ENCODE assay signal across 8 cellular contexts in genomic region chrX:56994375-56995270, GRCh38. TPM values are rescaled to one million over a fixed set of nuclear protein-coding genes. Genes with fewer than 3 reads are reported as not detected.
DNase-seq lines count a peak whose midpoint lies in the region; ATAC-seq, FAIRE-seq and TF ChIP-seq lines count a peak whose summit lies in the region.

No MANE protein-coding gene starts in this region.

- peak overlapping the region; percentile 83 for H2AFZ ChIP-seq in keratinocyte (ENCODE audit: control insufficient read depth, low read length)

- H3K9me3 ChIP-seq in keratinocyte (ENCODE audit: control insufficient read depth, low read depth, low read length): no peaks in the 10 kb centered on the region

- no peaks in the 10 kb centered on the region for H3K4me1 ChIP-seq in keratinocyte (ENCODE audit: control insufficient read depth, extremely low read depth, insufficient read depth, low read length)

- H3K4me1 Mint-ChIP-seq in stimulated activated naive B cell treated with anti-CD40 and anti-IgM and Interleukin-4, amounts not matched to agents 10 μg/mL and 1 μg/mL and 100 μg/mL, for 72 hours: peaks cover 4 to 22% of the 10 kb centered on the region in 2 donors

- DNase-seq in AG10803 (ENCODE audit: low read depth) (peak; percentile 1), HFF-Myc (ENCODE audit: extremely low read depth, low read depth) (no peak), astrocyte of the cerebellum (ENCODE audit: low read depth) (no peak), keratinocyte (ENCODE audit: low read depth, low spot score) (no peak), NCI-H82 (lab: John Stamatoyannopoulos, UW) (no peak), AML-193 (lab: John Stamatoyannopoulos, UW) (no peak)
- DNase-seq in stimulated activated naive B cell treated with anti-CD40 and anti-IgM and Interleukin-4, amounts not matched to agents 10 μg/mL and 1 μg/mL and 100 μg/mL, for 72 hours: no peak

- TF ChIP-seq CTCF in AG10803 (conservative IDR thresholded peaks at IDR 0.05; ENCODE audit: low read length): no peak
- no peak for TF ChIP-seq CTCF in HFF-Myc (IDR thresholded peaks at IDR 0.05; ENCODE audit: low read depth, low read length, missing control alignments)
- no peak for TF ChIP-seq CTCF in astrocyte of the cerebellum (IDR thresholded peaks at IDR 0.05; ENCODE audit: low read depth, low read length, missing control alignments)
- TF ChIP-seq CTCF in keratinocyte (optimal IDR thresholded peaks at IDR 0.05 in 1 of 3, IDR thresholded peaks at IDR 0.05 in 1 of 3, conservative IDR thresholded peaks at IDR 0.05 in 1 of 3; ENCODE audit: extremely low read depth in 1 of 3, insufficient read depth in 2 of 3, low read length in 3 of 3): no peak

- dilution Hi-C loops in keratinocyte (cut with MboI; ENCODE audit: extremely low pct_ligation_motif_present, low sequenced_read_pairs): no loop called here

- H3K27me3 ChIP-seq in keratinocyte (ENCODE audit: control insufficient read depth, extremely low read depth, insufficient read depth, low read length): no peaks in the 10 kb centered on the region

- H3K9me3 Mint-ChIP-seq in stimulated activated naive B cell treated with anti-CD40 and anti-IgM and Interleukin-4, amounts not matched to agents 10 μg/mL and 1 μg/mL and 100 μg/mL, for 72 hours: no peaks in the 10 kb centered on the region

- peak overlapping the region; percentile 69 for H3K9ac ChIP-seq in keratinocyte (ENCODE audit: control insufficient read depth, extremely low read depth, insufficient read depth, low read length)

- H3K36me3 ChIP-seq in keratinocyte (ENCODE audit: control insufficient read depth in 2 of 2, extremely low read depth in 1 of 2, insufficient read depth in 2 of 2, low read length in 2 of 2): no peaks in the 10 kb centered on the region

- H3K27ac Mint-ChIP-seq in stimulated activated naive B cell treated with anti-CD40 and anti-IgM and Interleukin-4, amounts not matched to agents 10 μg/mL and 1 μg/mL and 100 μg/mL, for 72 hours: peak overlapping the region; percentile 68

- H3K4me3 ChIP-seq in AG10803 (ENCODE audit: low read length): peak overlapping the region; percentile 75
- H3K4me3 ChIP-seq in HFF-Myc (replicated peaks; ENCODE audit: low read depth, low read length): peak overlapping the region; percentile 74
- peak overlapping the region; percentile 66 for H3K4me3 ChIP-seq in astrocyte of the cerebellum (ENCODE audit: low read depth, low read length)
- H3K4me3 ChIP-seq in keratinocyte (ENCODE audit: control insufficient read depth in 2 of 3, extremely low read depth in 1 of 3, insufficient read depth in 2 of 3, low read depth in 1 of 3, low read length in 3 of 3): peak overlapping the region; percentile 44 to 77 (median 71)

- no peak for FAIRE-seq in keratinocyte (lab: Jason Lieb, UNC)

- peaks cover 7 to 13% of the 10 kb centered on the region in 2 donors for H3K36me3 Mint-ChIP-seq in stimulated activated naive B cell treated with anti-CD40 and anti-IgM and Interleukin-4, amounts not matched to agents 10 μg/mL and 1 μg/mL and 100 μg/mL, for 72 hours

- peak overlapping the region; percentile 77 for H3K4me2 ChIP-seq in keratinocyte (ENCODE audit: control insufficient read depth, extremely low read depth, insufficient read depth, low read depth, low read length)

- no peak overlapping the region for H3K27ac ChIP-seq in keratinocyte (ENCODE audit: control insufficient read depth, insufficient read depth, low read length)

- ATAC-seq in stimulated activated naive B cell treated with anti-CD40 and anti-IgM and Interleukin-4, amounts not matched to agents 10 μg/mL and 1 μg/mL and 100 μg/mL, for 72 hours (replicated peaks): peak; percentile 17 to 38
- ATAC-seq in GM18502 (IDR thresholded peaks at IDR 0.05; ENCODE audit: poor library complexity, unreplicated experiment): no peak

- H3K79me2 ChIP-seq in keratinocyte (ENCODE audit: control insufficient read depth, insufficient read depth, low read length): no peaks in the 10 kb centered on the region

- in situ Hi-C loops in astrocyte of the cerebellum (cut with HindIII; ENCODE audit: low sequenced_read_pairs): no loop called here

- H3K27me3 Mint-ChIP-seq in stimulated activated naive B cell treated with anti-CD40 and anti-IgM and Interleukin-4, amounts not matched to agents 10 μg/mL and 1 μg/mL and 100 μg/mL, for 72 hours: peaks cover 23 to 47% of the 10 kb centered on the region in 2 donors

- peak overlapping the region; percentile 90 to 94 for H3K4me3 Mint-ChIP-seq in stimulated activated naive B cell treated with anti-CD40 and anti-IgM and Interleukin-4, amounts not matched to agents 10 μg/mL and 1 μg/mL and 100 μg/mL, for 72 hours

- H4K20me1 ChIP-seq in keratinocyte (ENCODE audit: control insufficient read depth, extremely low read depth, insufficient read depth, low read length): no peaks in the 10 kb centered on the region

- no peaks in the 10 kb centered on the region for H3K9me1 ChIP-seq in keratinocyte (ENCODE audit: control insufficient read depth, extremely low read depth, insufficient read depth, low read length)

RNA-seq across cellular contexts. Expression of gene SPIN3, which starts 0.7 kb away (rescaled TPM):
- polyA plus RNA-seq in keratinocyte: 2.5 to 5.5 TPM (median 4.3 TPM) in 3 replicates
- polyA plus RNA-seq in keratinocyte (2011; ENCODE audit: low read depth): 2.1 TPM
- polyA plus RNA-seq in keratinocyte (2011; cell fraction: cytosol; rRNA removed): 2.2 and 3.3 TPM in 2 replicates
- polyA plus RNA-seq in keratinocyte (2011; cell fraction: nucleus; rRNA removed): 12.8 and 16.1 TPM in 2 replicates
- polyA plus RNA-seq in keratinocyte (2012; ENCODE audit: low replicate concordance): 2.4 and 4.3 TPM in 2 replicates
- 1.9 to 5.8 TPM (median 2.0 TPM) in 3 replicates for polyA minus RNA-seq in keratinocyte
- polyA minus RNA-seq in keratinocyte (2011; cell fraction: cytosol; rRNA and poly(A)+ RNA removed): 7.7 TPM
- polyA minus RNA-seq in keratinocyte (2011; cell fraction: nucleus; rRNA and poly(A)+ RNA removed): 4.9 and 9.0 TPM in 2 replicates
